28 cellular contexts compared by ENCODE assay signal in the genomic region with DNA sequence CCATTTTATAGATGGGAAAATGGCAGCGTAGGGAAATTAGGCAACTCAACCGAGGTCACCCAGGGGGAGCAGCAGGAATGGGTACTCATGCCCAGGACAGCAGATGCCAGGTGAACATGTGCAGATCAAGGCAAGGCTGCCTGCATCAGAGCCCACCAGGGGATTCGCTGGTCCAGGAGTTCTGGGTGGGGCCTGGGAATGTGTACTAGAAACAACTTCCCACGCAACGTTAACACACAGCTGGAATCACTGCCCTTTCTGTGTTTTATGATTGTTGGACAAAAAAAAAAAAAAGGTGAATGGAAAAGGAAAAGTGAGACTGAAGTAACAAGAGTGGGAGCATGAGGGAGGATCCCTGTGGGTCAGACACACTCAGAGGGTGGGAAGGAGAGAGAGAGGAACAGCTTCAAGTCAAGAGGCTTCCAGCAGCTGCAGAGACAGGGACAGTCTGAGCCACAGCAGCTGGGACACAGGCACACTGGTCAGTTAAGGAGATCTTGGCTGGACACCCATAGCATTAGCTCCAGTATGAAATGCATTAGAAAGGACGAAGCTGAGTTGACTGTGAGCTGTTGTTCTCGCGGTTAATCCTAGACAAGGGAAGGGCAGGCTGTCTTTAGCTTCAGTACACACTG.
DNase-seq lines count a peak whose midpoint lies in the region; ATAC-seq, FAIRE-seq and TF ChIP-seq lines count a peak whose summit lies in the region.
"Had no signal": no experiment of that assay in that cellular context is flagged by ENCODE, and none has a peak within 500 bp of the region (broad histone marks: within the 10 kb centered on the region; RNA-seq: fewer than 3 reads in every experiment).

No MANE protein-coding gene starts in this region.

- peak; percentile 26 for DNase-seq in GM23248
- no peak for DNase-seq in bronchial epithelial cell (ENCODE audit: low read depth)
- peak in 2 of 3 donors; percentile 31 to 56 for DNase-seq in right cardiac atrium
- DNase-seq in osteocyte (ENCODE audit: extremely low spot score, unreplicated experiment), result no peak
- DNase-seq in uterus, result no peak
- DNase-seq in HCEC 1CT, result no peak
- DNase-seq in spleen, result no peak
- DNase-seq: activated CD4-positive, alpha-beta T cell treated with anti-CD3 and anti-CD28 coated beads, Interleukin-2, amount 10 ng/mL, durations not matched to agents 7 days and 5 days; activated naive CD4-positive, alpha-beta T cell; activated T-cell treated with anti-CD3 and anti-CD28 coated beads, Interleukin-2, amount 50 U/mL, for 48 hours; adrenal gland; KG1; mammary epithelial cell; naive thymus-derived CD4-positive, alpha-beta T cell; NCI-H1930; NCI-H2227 treated with DMSO at 0.1 percent for 48 hours; NCI-H774; sigmoid colon; stimulated activated CD8-positive, alpha-beta memory T cell treated with anti-CD3 and anti-CD28 coated beads, Interleukin-4, amount 100 ng/mL, for 48 hours; upper lobe of left lung; WERI-Rb-1 had no signal

- H3F3A ChIP-seq in GM23248 (ENCODE audit: insufficient read depth), result peaks cover 10% of the 10 kb centered on the region

- no peaks in the 10 kb centered on the region for H3K9me2 ChIP-seq in GM23248 (ENCODE audit: insufficient read depth)

- no peaks in the 10 kb centered on the region for H3K79me2 ChIP-seq in GM23248 (ENCODE audit: insufficient read depth)
- H3K79me2 ChIP-seq: parathyroid adenoma had no signal

- no peak for TF ChIP-seq POLR2A in uterus (IDR thresholded peaks at IDR 0.05)
- TF ChIP-seq POLR2A in spleen (IDR thresholded peaks at IDR 0.05), result no peak

- peak; percentile 96 for FAIRE-seq in bronchial epithelial cell (lab: Jason Lieb, UNC)
- FAIRE-seq: G401.6, HTR-8/SVneo had no signal

- no peaks in the 10 kb centered on the region for H3K36me3 Mint-ChIP-seq in osteocyte (ENCODE audit: unreplicated experiment)
- H3K36me3 Mint-ChIP-seq: naive thymus-derived CD4-positive, alpha-beta T cell had no signal

- H2AFZ ChIP-seq in GM23248, result peak overlapping the region; percentile 65
- H2AFZ ChIP-seq: parathyroid adenoma had no signal

- no peak overlapping the region for H3K4me3 Mint-ChIP-seq in osteocyte (ENCODE audit: unreplicated experiment)
- H3K4me3 Mint-ChIP-seq: activated CD4-positive, alpha-beta T cell treated with anti-CD3 and anti-CD28 coated beads, Interleukin-2, amount 10 ng/mL, durations not matched to agents 7 days and 5 days; GM23338; naive thymus-derived CD4-positive, alpha-beta T cell had no signal

- no peaks in the 10 kb centered on the region for H3K27me3 Mint-ChIP-seq in osteocyte (ENCODE audit: unreplicated experiment)

- in situ Hi-C loops in GM23248 (cut with MboI), result no loop called here

- WGBS in GM23248 (ENCODE audit: low coverage in 1 of 2, low lambda C conversion rate in 2 of 2, missing lambda C conversion rate in 2 of 2), 2 experiments, result 71 to 74% methylated on average over 8 of the region's 8 CpGs
- WGBS in right cardiac atrium, result 74% methylated on average over 8 of the region's 8 CpGs
- WGBS in spleen, 5 donors, result 83 to 91% (median 89%) methylated on average over 8 of the region's 8 CpGs

- H3K4me1 ChIP-seq in GM23248 (ENCODE audit: insufficient read depth), result peaks cover 34% of the 10 kb centered on the region
- no peaks in the 10 kb centered on the region for H3K4me1 ChIP-seq in right cardiac atrium (ENCODE audit: control insufficient read depth, insufficient read depth, low read length)
- peaks cover 0 to 9% of the 10 kb centered on the region in 2 donors for H3K4me1 ChIP-seq in uterus
- peaks cover 0 to 38% (median 22%) of the 10 kb centered on the region in 6 donors for H3K4me1 ChIP-seq in spleen
- H3K4me1 ChIP-seq: parathyroid adenoma had no signal

- H3K9ac ChIP-seq in GM23248, result peak overlapping the region; percentile 26; the same call in 1 of the 2 replicates
- H3K9ac ChIP-seq: parathyroid adenoma had no signal

- H3K4me2 ChIP-seq in GM23248 (ENCODE audit: unreplicated experiment), result no peak overlapping the region
- H3K4me2 ChIP-seq: GM23338 had no signal

- H3K27me3 ChIP-seq in GM23248 (replicated peaks; ENCODE audit: insufficient read depth) (no peaks in the 10 kb centered on the region), bronchial epithelial cell (ENCODE audit: control insufficient read depth, insufficient read depth, low read length) (no peaks in the 10 kb centered on the region), right cardiac atrium (ENCODE audit: control insufficient read depth, insufficient read depth) (no peaks in the 10 kb centered on the region), uterus (no peaks in the 10 kb centered on the region), spleen (replicated peaks in 1 of 7) (no peaks in the 10 kb centered on the region)
- H3K27me3 ChIP-seq: adrenal gland, esophagus muscularis mucosa, sigmoid colon, upper lobe of left lung had no signal

- no peaks in the 10 kb centered on the region for H3K9me3 ChIP-seq in GM23248 (ENCODE audit: low read depth)
- no peaks in the 10 kb centered on the region for H3K9me3 ChIP-seq in right cardiac atrium (ENCODE audit: control insufficient read depth, low read length)
- no peaks in the 10 kb centered on the region for H3K9me3 ChIP-seq in uterus
- H3K9me3 ChIP-seq in spleen, result no peaks in the 10 kb centered on the region
- H3K9me3 ChIP-seq: adrenal gland, esophagus muscularis mucosa, sigmoid colon, upper lobe of left lung had no signal

- TF ChIP-seq CTCF in bronchial epithelial cell (IDR thresholded peaks at IDR 0.05; ENCODE audit: insufficient read depth, low read length, severe bottlenecking) (no peak), osteocyte (IDR thresholded peaks at IDR 0.05) (no peak), uterus (IDR thresholded peaks at IDR 0.05) (no peak), spleen (IDR thresholded peaks at IDR 0.05 in 8 of 11, conservative IDR thresholded peaks at IDR 0.05 in 3 of 11) (no peak)

- H3K27ac ChIP-seq in GM23248 (no peak overlapping the region), right cardiac atrium (ENCODE audit: low read length) (no peak overlapping the region), uterus (no peak overlapping the region), spleen (no peak overlapping the region)
- H3K27ac ChIP-seq: coronary artery, esophagus muscularis mucosa, parathyroid adenoma, sigmoid colon, upper lobe of left lung, WERI-Rb-1 had no signal

- H4K20me1 ChIP-seq in GM23248 (ENCODE audit: insufficient read depth), result no peaks in the 10 kb centered on the region

- H3K27ac Mint-ChIP-seq in osteocyte (ENCODE audit: unreplicated experiment), result peak overlapping the region; percentile 19
- H3K27ac Mint-ChIP-seq: activated CD4-positive, alpha-beta T cell treated with anti-CD3 and anti-CD28 coated beads, Interleukin-2, amount 10 ng/mL, durations not matched to agents 7 days and 5 days; GM23338; naive thymus-derived CD4-positive, alpha-beta T cell had no signal

- no peaks in the 10 kb centered on the region for H3K9me3 Mint-ChIP-seq in osteocyte (ENCODE audit: unreplicated experiment)
- H3K9me3 Mint-ChIP-seq: activated CD4-positive, alpha-beta T cell treated with anti-CD3 and anti-CD28 coated beads, Interleukin-2, amount 10 ng/mL, durations not matched to agents 7 days and 5 days; GM23338 had no signal

- H3K4me3 ChIP-seq in GM23248, result no peak overlapping the region
- no peak overlapping the region for H3K4me3 ChIP-seq in bronchial epithelial cell (ENCODE audit: low read depth, low read length)
- no peak overlapping the region for H3K4me3 ChIP-seq in right cardiac atrium (ENCODE audit: low read length)
- no peak overlapping the region for H3K4me3 ChIP-seq in uterus
- H3K4me3 ChIP-seq in spleen, result no peak overlapping the region
- H3K4me3 ChIP-seq: adrenal gland, coronary artery, esophagus muscularis mucosa, GM23338, sigmoid colon, upper lobe of left lung had no signal

- H3K36me3 ChIP-seq in GM23248 (ENCODE audit: low read depth) (no peaks in the 10 kb centered on the region), bronchial epithelial cell (ENCODE audit: control insufficient read depth, insufficient read depth, low read length) (no peaks in the 10 kb centered on the region), uterus (no peaks in the 10 kb centered on the region), spleen (no peaks in the 10 kb centered on the region)
- H3K36me3 ChIP-seq: adrenal gland, esophagus muscularis mucosa, sigmoid colon, upper lobe of left lung, WERI-Rb-1 had no signal

- intact Hi-C loops in right cardiac atrium (cut with DNase I), result no loop called here
- intact Hi-C loops in uterus (cut with DNase I; ENCODE audit: low total_unique reads), result no loop called here
- intact Hi-C loops in spleen (cut with DNase I; ENCODE audit: low total_unique reads), result no loop called here

- peak; percentile 54 to 79 for ATAC-seq in right cardiac atrium
- no peak for ATAC-seq in HG02610 (IDR thresholded peaks at IDR 0.05; ENCODE audit: unreplicated experiment)
- ATAC-seq: GM23338; naive thymus-derived CD4-positive, alpha-beta T cell had no signal

- H3K4me1 Mint-ChIP-seq in osteocyte (ENCODE audit: unreplicated experiment), result peaks cover 71% of the 10 kb centered on the region

Comparison
In these comparisons a context has a peak if more than half of its experiments do, and no peak if none do; other contexts are left out.
1. DNase-seq: peak in GM23248 (single experiment) and right cardiac atrium (2 of 3); none in bronchial epithelial cell (single experiment), osteocyte (single experiment), uterus (0 of 2), HCEC 1CT (single experiment) and spleen (single experiment).